ENCODE assay signal across 30 cellular contexts in genomic region chr3:65391068-65391467, GRCh38.
"Had no signal": no experiment of that assay in that cellular context is flagged by ENCODE, and none has a peak within 500 bp of the region (broad histone marks: within the 10 kb centered on the region; RNA-seq: fewer than 3 reads in every experiment).

No MANE protein-coding gene starts in this region.

- H3K4me1 Mint-ChIP-seq: activated CD4-positive, alpha-beta memory T cell treated with anti-CD3 and anti-CD28 coated beads, Interleukin-2, amount 10 ng/mL, durations not matched to agents 7 days and 5 days; activated CD4-positive, alpha-beta T cell treated with anti-CD3 and anti-CD28 coated beads, Interleukin-2, amount 10 ng/mL, durations not matched to agents 7 days and 5 days; activated T-helper 17 cell treated with anti-CD3 and anti-CD28 coated beads, Interleukin-2, amount 50 U/mL, for 72 hours; central memory CD8-positive, alpha-beta T cell had no signal

- H3K36me3 Mint-ChIP-seq: activated naive CD8-positive, alpha-beta T cell had no signal

- H3K9me3 ChIP-seq: esophagus muscularis mucosa, gastrocnemius medialis, heart left ventricle had no signal

- H3K4me1 ChIP-seq: foreskin keratinocyte, gastrocnemius medialis, heart left ventricle had no signal

- H3K27me3 Mint-ChIP-seq: activated CD4-positive, alpha-beta memory T cell treated with anti-CD3 and anti-CD28 coated beads, Interleukin-2, amount 10 ng/mL, durations not matched to agents 7 days and 5 days; activated CD4-positive, alpha-beta T cell treated with anti-CD3 and anti-CD28 coated beads, Interleukin-2, amount 10 ng/mL, durations not matched to agents 7 days and 5 days; activated naive CD8-positive, alpha-beta T cell; activated T-cell treated with anti-CD3 and anti-CD28 coated beads, Interleukin-2, amount 50 U/mL, for 24 hours; activated T-helper 17 cell treated with anti-CD3 and anti-CD28 coated beads, Interleukin-2, amount 50 U/mL, for 72 hours; central memory CD8-positive, alpha-beta T cell; dendritic cell treated with granulocyte-macrophage colony-stimulating factor and Interleukin-4, amounts not matched to agents 40 ng/mL and 50 ng/mL, for 4 days had no signal

- H3K36me3 ChIP-seq: brain microvascular endothelial cell, gastrocnemius medialis had no signal

- H3K9me3 Mint-ChIP-seq: activated CD4-positive, alpha-beta T cell treated with anti-CD3 and anti-CD28 coated beads, Interleukin-2, amount 10 ng/mL, durations not matched to agents 7 days and 5 days; dendritic cell treated with granulocyte-macrophage colony-stimulating factor and Interleukin-4, amounts not matched to agents 40 ng/mL and 50 ng/mL, for 4 days had no signal

- H3K4me3 ChIP-seq: coronary artery, dorsolateral prefrontal cortex, esophagus muscularis mucosa, gastrocnemius medialis, heart left ventricle had no signal

- H3K27me3 ChIP-seq: brain microvascular endothelial cell, dorsolateral prefrontal cortex, esophagus muscularis mucosa, foreskin keratinocyte, gastrocnemius medialis, heart left ventricle had no signal

- H3K27ac Mint-ChIP-seq: activated CD4-positive, alpha-beta memory T cell treated with anti-CD3 and anti-CD28 coated beads, Interleukin-2, amount 10 ng/mL, durations not matched to agents 7 days and 5 days; activated CD4-positive, alpha-beta T cell treated with anti-CD3 and anti-CD28 coated beads, Interleukin-2, amount 10 ng/mL, durations not matched to agents 7 days and 5 days; activated naive CD8-positive, alpha-beta T cell; activated T-cell treated with anti-CD3 and anti-CD28 coated beads, Interleukin-2, amount 50 U/mL, for 24 hours; activated T-cell treated with anti-CD3 and anti-CD28 coated beads, Interleukin-2, amount 50 U/mL, for 72 hours; activated T-helper 17 cell treated with anti-CD3 and anti-CD28 coated beads, Interleukin-2, amount 50 U/mL, for 72 hours; dendritic cell treated with granulocyte-macrophage colony-stimulating factor and Interleukin-4, amounts not matched to agents 40 ng/mL and 50 ng/mL, for 4 days had no signal

- DNase-seq: activated CD4-positive, alpha-beta memory T cell treated with anti-CD3 and anti-CD28 coated beads, Interleukin-2, amount 10 ng/mL, durations not matched to agents 7 days and 5 days; activated CD4-positive, alpha-beta T cell treated with anti-CD3 and anti-CD28 coated beads for 1 hour; activated CD4-positive, alpha-beta T cell treated with anti-CD3 and anti-CD28 coated beads for 4 hours; activated CD4-positive, alpha-beta T cell treated with anti-CD3 and anti-CD28 coated beads, Interleukin-2, amount 10 ng/mL, durations not matched to agents 7 days and 5 days; activated CD4-positive, alpha-beta T cell treated with anti-CD3 and anti-CD28 coated beads, Interleukin-2, amount 50 U/mL, for 4 hours; activated CD8-positive, alpha-beta memory T cell treated with anti-CD3 and anti-CD28 coated beads, Interleukin-2, amount 50 U/mL, for 48 hours; activated effector memory CD4-positive, alpha-beta T cell treated with Interleukin-2 at 50 U/mL for 16 hours; activated gamma-delta T cell treated with Interleukin-2 at 50 U/mL for 16 hours; activated naive CD4-positive, alpha-beta T cell treated with anti-CD3 and anti-CD28 coated beads, Interleukin-2, amount 50 U/mL, for 16 hours; activated naive CD4-positive, alpha-beta T cell treated with Interleukin-2 at 50 U/mL for 16 hours; activated T-cell treated with anti-CD3 and anti-CD28 coated beads for 4 hours; activated T-cell treated with anti-CD3 and anti-CD28 coated beads, Interleukin-2, amount 50 U/mL, for 24 hours; activated T-cell treated with anti-CD3 and anti-CD28 coated beads, Interleukin-2, amount 50 U/mL, for 72 hours; amniotic stem cell; anterior cingulate cortex; brain microvascular endothelial cell; dorsolateral prefrontal cortex; effector memory CD4-positive, alpha-beta T cell; erythroblast; foreskin keratinocyte; gastrocnemius medialis; glutamatergic neuron; heart left ventricle; T-helper 2 cell had no signal

- ATAC-seq: activated T-cell treated with anti-CD3 and anti-CD28 coated beads, Interleukin-2, amount 50 U/mL, for 72 hours; activated T-helper 17 cell treated with anti-CD3 and anti-CD28 coated beads, Interleukin-2, amount 50 U/mL, for 72 hours; foreskin keratinocyte; gastrocnemius medialis; heart left ventricle had no signal

- H3K4me3 Mint-ChIP-seq: activated CD4-positive, alpha-beta memory T cell treated with anti-CD3 and anti-CD28 coated beads, Interleukin-2, amount 10 ng/mL, durations not matched to agents 7 days and 5 days; activated CD4-positive, alpha-beta T cell treated with anti-CD3 and anti-CD28 coated beads, Interleukin-2, amount 10 ng/mL, durations not matched to agents 7 days and 5 days; activated naive CD8-positive, alpha-beta T cell; activated T-cell treated with anti-CD3 and anti-CD28 coated beads, Interleukin-2, amount 50 U/mL, for 24 hours; activated T-cell treated with anti-CD3 and anti-CD28 coated beads, Interleukin-2, amount 50 U/mL, for 72 hours; activated T-helper 17 cell treated with anti-CD3 and anti-CD28 coated beads, Interleukin-2, amount 50 U/mL, for 72 hours; central memory CD8-positive, alpha-beta T cell; dendritic cell treated with granulocyte-macrophage colony-stimulating factor and Interleukin-4, amounts not matched to agents 40 ng/mL and 50 ng/mL, for 4 days had no signal

- H3K27ac ChIP-seq: brain microvascular endothelial cell, coronary artery, dorsolateral prefrontal cortex, esophagus muscularis mucosa, foreskin keratinocyte, gastrocnemius medialis, heart left ventricle had no signal
